Comparison of ENCODE assay signal across 29 cellular contexts in the genomic region with DNA sequence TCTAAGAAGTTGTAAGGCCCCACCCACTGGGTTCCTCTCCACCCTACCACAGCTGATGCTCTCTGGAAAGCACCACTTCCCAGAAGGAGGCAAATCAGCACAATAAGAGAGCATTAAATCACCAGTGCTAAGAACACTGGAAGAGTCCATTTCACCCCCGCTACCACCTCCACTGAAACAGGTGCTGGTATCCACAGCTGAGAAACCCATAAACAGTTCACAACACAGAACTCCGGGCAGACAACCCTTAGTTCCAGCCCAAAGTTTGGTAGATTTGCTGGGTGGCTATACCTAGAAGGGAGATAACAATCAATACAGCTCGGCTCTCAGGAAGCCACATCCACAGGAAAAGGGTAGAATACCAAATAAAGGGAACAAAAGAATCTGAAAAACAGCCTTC.
"Had no signal": no experiment of that assay in that cellular context is flagged by ENCODE, and none has a peak within 500 bp of the region (broad histone marks: within the 10 kb centered on the region; RNA-seq: fewer than 3 reads in every experiment).

No MANE protein-coding gene starts in this region.

- H3K4me3 ChIP-seq: adrenal gland, body of pancreas, heart left ventricle, right lobe of liver, testis, transverse colon had no signal

- H3K27ac Mint-ChIP-seq: nephron progenitor cell, progenitor cell of endocrine pancreas, T-helper 17 cell had no signal

- H3K27me3 ChIP-seq: adrenal gland, body of pancreas, heart left ventricle, neutrophil, right lobe of liver, testis, transverse colon had no signal

- H3K4me1 ChIP-seq: adrenal gland, body of pancreas, heart left ventricle, right lobe of liver, testis, transverse colon had no signal

- H3K27me3 Mint-ChIP-seq: naive B cell, progenitor cell of endocrine pancreas, T-helper 17 cell had no signal

- H3K4me1 Mint-ChIP-seq: nephron progenitor cell had no signal

- DNase-seq: activated CD4-positive, alpha-beta T cell treated with anti-CD3 and anti-CD28 coated beads, Interleukin-2, amount 50 U/mL, for 1 hour; activated CD4-positive, CD25-positive, alpha-beta regulatory T cell treated with anti-CD3 and anti-CD28 coated beads, Interleukin-2, amount 50 U/mL, for 72 hours; activated CD8-positive, alpha-beta memory T cell treated with anti-CD3 and anti-CD28 coated beads, Interleukin-2, amount 50 U/mL, for 4 hours; activated gamma-delta T cell; activated naive CD4-positive, alpha-beta T cell treated with anti-CD3 and anti-CD28 coated beads, Interleukin-2, amount 50 U/mL, for 16 hours; activated T-cell treated with anti-CD3 and anti-CD28 coated beads, Interleukin-2, amount 50 U/mL, for 1 hour; adrenal gland; aorta; body of pancreas; dermis blood vessel endothelial cell; effector CD8-positive, alpha-beta T cell; erythroblast; heart left ventricle; hypothalamus; immature natural killer cell; kidney; left colon; mammary epithelial cell; naive B cell; nephron progenitor cell; right lobe of liver; stimulated activated CD4-positive, alpha-beta T cell treated with anti-CD3 and anti-CD28 coated beads, Interleukin-12 subunit alpha, Interleukin-12 subunit beta, amount 100 ng/mL, for 4 hours; stimulated activated CD4-positive, alpha-beta T cell treated with anti-CD3 and anti-CD28 coated beads, Interleukin-4, amount 100 ng/mL, for 1 hour; stimulated activated naive CD8-positive, alpha-beta T cell treated with anti-CD3 and anti-CD28 coated beads, Interleukin-15, Interleukin-2, amounts not matched to agents 100 U/mL and 50 U/mL, for 24 hours; T-helper 17 cell; testis; transverse colon had no signal

- H3K4me3 Mint-ChIP-seq: nephron progenitor cell, T-helper 17 cell had no signal

- ATAC-seq: body of pancreas; heart left ventricle; left colon; right lobe of liver; stimulated activated naive CD8-positive, alpha-beta T cell treated with anti-CD3 and anti-CD28 coated beads, Interleukin-15, Interleukin-2, amounts not matched to agents 100 U/mL and 50 U/mL, for 24 hours; T-helper 17 cell had no signal

- H3K27ac ChIP-seq: adrenal gland, body of pancreas, heart left ventricle, neutrophil, right lobe of liver, testis, transverse colon had no signal

- H3K9me3 ChIP-seq: testis had no signal
